ENCODE assay signal across 8 cellular contexts in genomic region chr7:85041599-85042216, GRCh38.
DNase-seq lines count a peak whose midpoint lies in the region; ATAC-seq and TF ChIP-seq lines count a peak whose summit lies in the region.

No MANE protein-coding gene starts in this region.

- peak; percentile 38 to 50 for TF ChIP-seq CTCF in suprapubic skin (IDR thresholded peaks at IDR 0.05)

- no peak for TF ChIP-seq POLR2A in suprapubic skin (IDR thresholded peaks at IDR 0.05)

- no peaks in the 10 kb centered on the region for H3K4me1 ChIP-seq in suprapubic skin

- 45% methylated on average over 6 of the region's 6 CpGs for WGBS in suprapubic skin

- H3K27ac ChIP-seq in suprapubic skin = no peak overlapping the region

- no peaks in the 10 kb centered on the region for H3K27me3 ChIP-seq in suprapubic skin

- no peak for TF ChIP-seq EP300 in suprapubic skin (IDR thresholded peaks at IDR 0.05)

- ATAC-seq in GM18868 (IDR thresholded peaks at IDR 0.05; ENCODE audit: unreplicated experiment) = peak; percentile 57
- peak; percentile 88 for ATAC-seq in left lobe of liver
- ATAC-seq in GM19324 (IDR thresholded peaks at IDR 0.05; ENCODE audit: low FRiP score, unreplicated experiment) = no peak

- no peaks in the 10 kb centered on the region for H3K9me3 ChIP-seq in suprapubic skin

- H3K4me3 ChIP-seq in suprapubic skin = no peak overlapping the region

- no peaks in the 10 kb centered on the region for H3K36me3 ChIP-seq in suprapubic skin

- DNase-seq in COLO829 (ENCODE audit: low spot score) (peak; percentile 52), HT1080 (ENCODE audit: low read depth) (peak; percentile 55), OCI-M2 (lab: John Stamatoyannopoulos, UW; ENCODE audit: unreplicated experiment) (peak; percentile 14), cerebellum (ENCODE audit: low spot score) (peak; percentile 3), left lobe of liver (ENCODE audit: low spot score) (peak; percentile 62), suprapubic skin (ENCODE audit: low spot score in 2 of 2) (peak; percentile 70 to 81)

Comparison
In these comparisons a context has a peak if more than half of its experiments do, and no peak if none do; other contexts are left out.
1. DNase-seq: peak in every context shown above with its lines; median percentile 76 in suprapubic skin; 62 in left lobe of liver; 55 in HT1080; 52 in COLO829; 14 in OCI-M2; 3 in cerebellum.